9 cellular contexts compared by ENCODE assay signal in the genomic region with DNA sequence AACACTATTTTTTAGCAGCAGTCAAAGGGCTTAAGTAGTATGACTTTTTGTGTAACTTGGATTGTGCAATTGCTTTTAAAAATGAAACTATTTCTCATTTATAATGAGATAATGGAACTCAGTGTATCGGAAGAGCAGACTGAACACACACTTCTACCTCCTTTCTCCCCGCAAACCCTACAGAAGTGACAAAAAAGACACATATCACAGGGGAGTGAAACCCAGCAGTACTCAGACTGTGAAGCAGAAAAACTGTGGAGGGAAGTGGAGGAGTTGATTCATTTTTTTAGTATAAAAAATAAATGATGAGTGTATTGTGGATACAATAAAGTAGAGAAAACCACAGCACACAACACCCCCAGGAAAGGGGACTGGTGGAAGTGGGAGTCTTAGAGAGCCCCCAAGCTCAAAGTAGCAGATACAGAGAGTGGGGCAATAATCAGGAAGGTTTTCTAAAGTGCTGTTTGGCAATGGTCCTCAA. TPM values are rescaled to one million over a fixed set of nuclear protein-coding genes. Genes with fewer than 3 reads are reported as not detected.
DNase-seq lines count a peak whose midpoint lies in the region; ATAC-seq and TF ChIP-seq lines count a peak whose summit lies in the region.
"Had no signal": no experiment of that assay in that cellular context is flagged by ENCODE, and none has a peak within 500 bp of the region (broad histone marks: within the 10 kb centered on the region; RNA-seq: fewer than 3 reads in every experiment).

No MANE protein-coding gene starts in this region.

- POLR2A ChIA-PET in SK-N-SH (lab: Yijun Ruan, JAX) = no interaction called here

- TF ChIP-seq RAD21 in SK-N-SH (IDR thresholded peaks at IDR 0.05; ENCODE audit: low read length) = no peak

- peak; percentile 16 for DNase-seq in GM20000 (ENCODE audit: low spot score)
- no peak for DNase-seq in esophagus muscularis mucosa (ENCODE audit: extremely low spot score)
- DNase-seq in stimulated activated CD4-positive, alpha-beta T cell treated with anti-CD3 and anti-CD28 coated beads, Interleukin-4, amount 100 ng/mL, for 24 hours = peak; percentile 49
- no peak for DNase-seq in progenitor cell of endocrine pancreas (ENCODE audit: low spot score, unreplicated experiment)
- no peak for DNase-seq in SK-N-SH
- DNase-seq in NCI-H446 treated with DMSO at 0.1 percent for 48 hours (lab: John Stamatoyannopoulos, UW) = no peak

- TF ChIP-seq POLR2A in esophagus muscularis mucosa (IDR thresholded peaks at IDR 0.05; ENCODE audit: low read depth) = no peak

- peak overlapping the region; percentile 69 for H3K4me2 ChIP-seq in Loucy (ENCODE audit: low read depth, low read length, poor library complexity, severe bottlenecking)
- H3K4me2 ChIP-seq in SK-N-SH = no peak overlapping the region

- H4K20me1 ChIP-seq in Loucy (ENCODE audit: insufficient read depth, low read length, poor library complexity, severe bottlenecking) (no peaks in the 10 kb centered on the region), SK-N-SH (ENCODE audit: insufficient read depth) (no peaks in the 10 kb centered on the region)

- H3K79me2 ChIP-seq in Loucy (ENCODE audit: insufficient read depth, low read length) (peaks cover 71% of the 10 kb centered on the region), SK-N-SH (ENCODE audit: insufficient read depth) (no peaks in the 10 kb centered on the region)

- TF ChIP-seq EP300 in esophagus muscularis mucosa (IDR thresholded peaks at IDR 0.05) = no peak
- TF ChIP-seq EP300 in SK-N-SH (IDR thresholded peaks at IDR 0.05; ENCODE audit: borderline replicate concordance in 1 of 2, low read depth in 1 of 2, low read length in 1 of 2) = no peak

- peaks cover 44% of the 10 kb centered on the region for H3K4me1 Mint-ChIP-seq in progenitor cell of endocrine pancreas (ENCODE audit: low read depth)

- H3K27me3 Mint-ChIP-seq in progenitor cell of endocrine pancreas = no peaks in the 10 kb centered on the region
- H3K27me3 Mint-ChIP-seq: IgD-negative memory B cell had no signal

- H3K36me3 Mint-ChIP-seq in progenitor cell of endocrine pancreas (ENCODE audit: insufficient read depth) = no peaks in the 10 kb centered on the region

- H3K4me3 Mint-ChIP-seq in progenitor cell of endocrine pancreas (ENCODE audit: low read depth) = no peak overlapping the region
- H3K4me3 Mint-ChIP-seq: IgD-negative memory B cell had no signal

- H3K36me3 ChIP-seq in Loucy (ENCODE audit: insufficient read depth, low read length) (no peaks in the 10 kb centered on the region), esophagus muscularis mucosa (no peaks in the 10 kb centered on the region), SK-N-SH (replicated peaks in 1 of 2; ENCODE audit: control insufficient read depth in 1 of 2, insufficient read depth in 2 of 2, low read length in 1 of 2) (peaks cover 3 to 16% of the 10 kb centered on the region in 2 experiments)

- H3K4me3 ChIP-seq in Loucy (ENCODE audit: low read length, poor library complexity, severe bottlenecking) = peak overlapping the region; percentile 50
- H3K4me3 ChIP-seq in esophagus muscularis mucosa = peak overlapping the region; percentile 4 to 30 (median 17)
- no peak overlapping the region for H3K4me3 ChIP-seq in SK-N-SH (ENCODE audit: low read depth in 2 of 2, low read length in 1 of 2)

- CTCF ChIA-PET in SK-N-SH (lab: Yijun Ruan, JAX) = interaction anchor here (1.5 kb wide), 1 partner anchor 68 kb away, joined by 4 read pairs; no protein-coding TSS in a partner anchor

- 52% methylated on average over 2 of the region's 2 CpGs for WGBS in esophagus muscularis mucosa
- 93% methylated on average over 2 of the region's 2 CpGs for WGBS in SK-N-SH (ENCODE audit: low lambda C conversion rate)

- H3F3A ChIP-seq in Loucy (ENCODE audit: low read depth) (peaks cover 10% of the 10 kb centered on the region; the same call in 1 of the 2 replicates), SK-N-SH (replicated peaks; ENCODE audit: insufficient read depth) (peaks cover 21% of the 10 kb centered on the region)

- H3K9me2 ChIP-seq in Loucy (replicated peaks; ENCODE audit: low read depth, low read length) = no peaks in the 10 kb centered on the region
- no peaks in the 10 kb centered on the region for H3K9me2 ChIP-seq in SK-N-SH

- H3K9me3 ChIP-seq in Loucy (ENCODE audit: insufficient read depth, low read depth, low read length) = no peaks in the 10 kb centered on the region
- no peaks in the 10 kb centered on the region for H3K9me3 ChIP-seq in esophagus muscularis mucosa
- no peaks in the 10 kb centered on the region for H3K9me3 ChIP-seq in SK-N-SH

- H3K9me3 Mint-ChIP-seq in progenitor cell of endocrine pancreas (ENCODE audit: low read depth) = no peaks in the 10 kb centered on the region
- H3K9me3 Mint-ChIP-seq: IgD-negative memory B cell had no signal

- TF ChIP-seq CTCF in GM20000 (IDR thresholded peaks at IDR 0.05; ENCODE audit: extremely low read depth, missing control alignments) (no peak), Loucy (conservative IDR thresholded peaks at IDR 0.05; ENCODE audit: low read length) (no peak), esophagus muscularis mucosa (IDR thresholded peaks at IDR 0.05) (no peak), progenitor cell of endocrine pancreas (IDR thresholded peaks at IDR 0.05; ENCODE audit: unreplicated experiment) (no peak), SK-N-SH (IDR thresholded peaks at IDR 0.05) (no peak)

- H3K27ac Mint-ChIP-seq in progenitor cell of endocrine pancreas = no peak overlapping the region
- H3K27ac Mint-ChIP-seq: IgD-negative memory B cell had no signal

- H3K4me1 ChIP-seq in Loucy (ENCODE audit: insufficient read depth, low read length, poor library complexity, severe bottlenecking) (peaks cover 91% of the 10 kb centered on the region), esophagus muscularis mucosa (peaks cover 21 to 53% (median 42%) of the 10 kb centered on the region in 4 donors), SK-N-SH (ENCODE audit: control insufficient read depth in 1 of 2, insufficient read depth in 2 of 2, low read depth in 1 of 2, low read length in 1 of 2) (peaks cover 0 to 29% of the 10 kb centered on the region in 2 experiments; a peak in 3 of 4 replicates)

- H3K9ac ChIP-seq in Loucy (ENCODE audit: low read depth, low read length, poor library complexity, severe bottlenecking) = peak overlapping the region; percentile 57
- no peak overlapping the region for H3K9ac ChIP-seq in SK-N-SH

- no peaks in the 10 kb centered on the region for H3K27me3 ChIP-seq in Loucy (ENCODE audit: insufficient read depth, low read length, poor library complexity, severe bottlenecking)
- no peaks in the 10 kb centered on the region for H3K27me3 ChIP-seq in esophagus muscularis mucosa
- H3K27me3 ChIP-seq in SK-N-SH (ENCODE audit: insufficient read depth) = no peaks in the 10 kb centered on the region

- H3K27ac ChIP-seq in esophagus muscularis mucosa (replicated peaks in 1 of 4) (peak overlapping the region; percentile 53 to 73 (median 59)), SK-N-SH (ENCODE audit: low read depth in 2 of 2, low read length in 1 of 2) (no peak overlapping the region)

- no peak for ATAC-seq in HG02678 (IDR thresholded peaks at IDR 0.05; ENCODE audit: unreplicated experiment)

- intact Hi-C loops in esophagus muscularis mucosa (cut with DNase I) = no loop called here

- H2AFZ ChIP-seq in Loucy (ENCODE audit: low read length) (no peak overlapping the region), SK-N-SH (ENCODE audit: low read depth) (no peak overlapping the region)

TF ChIP-seq in SK-N-SH, 30 proteins besides CTCF, POLR2A, EP300 and RAD21:
- TF ChIP-seq MEF2A (IDR thresholded peaks at IDR 0.05; ENCODE audit: borderline replicate concordance, low read depth) (no peak), TEAD4 (IDR thresholded peaks at IDR 0.05; ENCODE audit: borderline replicate concordance, insufficient read depth) (no peak)

RNA-seq across cellular contexts. Expression of gene LPAR6, which starts 9.7 kb away (rescaled TPM):
- total RNA-seq in esophagus muscularis mucosa = 10 to 100 TPM in 1 of 4 donors, 1 to 10 TPM in 3; 7.8 to 14.2 (median 8.8) TPM
- 27.2 and 27.7 TPM in 2 replicates for total RNA-seq in progenitor cell of endocrine pancreas
- 0.03 TPM in 1 of 2 replicates, not detected in the other for polyA plus RNA-seq in SK-N-SH (2012; rRNA removed)
- polyA plus RNA-seq in SK-N-SH (2012; cell fraction: cytosol; rRNA removed) = 0.03 and 0.08 TPM in 2 replicates
- not detected in 2 replicates for polyA plus RNA-seq in SK-N-SH (2012; cell fraction: nucleus; rRNA removed)

Comparison
In these comparisons a context has a peak if more than half of its experiments do, and no peak if none do; other contexts are left out.
1. DNase-seq: peak in GM20000 (single experiment) and stimulated activated CD4-positive, alpha-beta T cell treated with anti-CD3 and anti-CD28 coated beads, Interleukin-4, amount 100 ng/mL, for 24 hours (single experiment); none in esophagus muscularis mucosa (single experiment), progenitor cell of endocrine pancreas (single experiment), SK-N-SH (single experiment) and NCI-H446 treated with DMSO at 0.1 percent for 48 hours (single experiment).
2. H3K4me3 ChIP-seq: peak in Loucy (single experiment) and esophagus muscularis mucosa (4 of 4); none in SK-N-SH (0 of 2).
3. H3K27ac ChIP-seq: peak in esophagus muscularis mucosa (4 of 4); none in SK-N-SH (0 of 2).